17 cellular contexts compared by ENCODE assay signal in genomic region chr5:9888517-9888916, GRCh38.
DNase-seq lines count a peak whose midpoint lies in the region; ATAC-seq and TF ChIP-seq lines count a peak whose summit lies in the region.
"Had no signal": no experiment of that assay in that cellular context is flagged by ENCODE, and none has a peak within 500 bp of the region (broad histone marks: within the 10 kb centered on the region; RNA-seq: fewer than 3 reads in every experiment).

No MANE protein-coding gene starts in this region.

- peak overlapping the region; percentile 45 for H3K4me2 ChIP-seq in PC-3 (ENCODE audit: low read length)

- ATAC-seq in PC-3 (peak; percentile 45; the same call in 1 of the 2 replicates), GM19467 (IDR thresholded peaks at IDR 0.05; ENCODE audit: unreplicated experiment) (no peak), left ventricle myocardium superior (no peak)
- no peak for ATAC-seq in stimulated activated naive B cell treated with anti-CD40 and anti-IgM and Interleukin-4, amounts not matched to agents 10 μg/mL and 1 μg/mL and 100 μg/mL, for 72 hours (replicated peaks)
- ATAC-seq: HCT116; psoas muscle; stimulated activated naive CD8-positive, alpha-beta T cell treated with anti-CD3 and anti-CD28 coated beads, Interleukin-15, Interleukin-2, amounts not matched to agents 100 U/mL and 50 U/mL, for 24 hours had no signal

- H3K27me3 ChIP-seq in PC-3 (ENCODE audit: low read length): no peaks in the 10 kb centered on the region

- no peak overlapping the region for H3K4me3 ChIP-seq in PC-3 (ENCODE audit: low read length)
- H3K4me3 ChIP-seq: psoas muscle had no signal

- H3K36me3 ChIP-seq in PC-3 (ENCODE audit: low read depth, low read length): no peaks in the 10 kb centered on the region

- no peak overlapping the region; the same call in 1 of the 2 replicates for H2AFZ ChIP-seq in PC-3 (ENCODE audit: low read length)

- no peak overlapping the region for H3K9ac ChIP-seq in PC-3 (ENCODE audit: low read length)

- no peaks in the 10 kb centered on the region for H3K36me3 Mint-ChIP-seq in stimulated activated naive B cell treated with anti-CD40 and anti-IgM and Interleukin-4, amounts not matched to agents 10 μg/mL and 1 μg/mL and 100 μg/mL, for 72 hours

- H4K20me1 ChIP-seq in PC-3 (ENCODE audit: low read length): no peaks in the 10 kb centered on the region

- no peaks in the 10 kb centered on the region for H3K9me3 ChIP-seq in PC-3 (ENCODE audit: low read length)
- H3K9me3 ChIP-seq: Caco-2, psoas muscle had no signal

- DNase-seq in Caki2 (ENCODE audit: low read depth): peak; percentile 48
- DNase-seq in PC-3: peak; percentile 81
- DNase-seq in cerebellum (ENCODE audit: low spot score): peak; percentile 79
- DNase-seq in myocyte (ENCODE audit: low read depth): peak; percentile 81
- DNase-seq in left ventricle myocardium superior: no peak
- no peak for DNase-seq in stimulated activated naive B cell treated with anti-CD40 and anti-IgM and Interleukin-4, amounts not matched to agents 10 μg/mL and 1 μg/mL and 100 μg/mL, for 72 hours
- DNase-seq in activated CD4-positive, alpha-beta T cell treated with anti-CD3 and anti-CD28 coated beads, Interleukin-2, amount 50 U/mL, for 4 hours: no peak
- DNase-seq: activated naive CD4-positive, alpha-beta T cell treated with anti-CD3 and anti-CD28 coated beads, Interleukin-2, amount 50 U/mL, for 16 hours; Caco-2; hypothalamus; NCI-H1930; psoas muscle; stimulated activated CD4-positive, alpha-beta T cell treated with anti-CD3 and anti-CD28 coated beads, Interleukin-4, amount 100 ng/mL, for 24 hours; stimulated activated naive CD8-positive, alpha-beta T cell treated with anti-CD3 and anti-CD28 coated beads, Interleukin-15, Interleukin-2, amounts not matched to agents 100 U/mL and 50 U/mL, for 24 hours; T-helper 2 cell had no signal

- in situ Hi-C loops in Caki2 (cut with HindIII; ENCODE audit: low pct_unique_long_range_greater_than_20kb, low sequenced_read_pairs): no loop called here

- peaks cover 0 to 1% of the 10 kb centered on the region in 2 donors for H3K9me3 Mint-ChIP-seq in stimulated activated naive B cell treated with anti-CD40 and anti-IgM and Interleukin-4, amounts not matched to agents 10 μg/mL and 1 μg/mL and 100 μg/mL, for 72 hours

- CTCF ChIA-PET in PC-3 (lab: Charles Lee): no interaction called here

- H3K27ac ChIP-seq in PC-3 (ENCODE audit: low read length): 0 out of 2 replicates have a peak overlapping the region, but pooled peaks have one; percentile 2
- H3K27ac ChIP-seq: psoas muscle had no signal

- POLR2A ChIA-PET in PC-3 (lab: Charles Lee; ENCODE audit: unreplicated experiment): no interaction called here

- no peak overlapping the region for H3K27ac Mint-ChIP-seq in stimulated activated naive B cell treated with anti-CD40 and anti-IgM and Interleukin-4, amounts not matched to agents 10 μg/mL and 1 μg/mL and 100 μg/mL, for 72 hours

- H3K27me3 Mint-ChIP-seq in stimulated activated naive B cell treated with anti-CD40 and anti-IgM and Interleukin-4, amounts not matched to agents 10 μg/mL and 1 μg/mL and 100 μg/mL, for 72 hours: no peaks in the 10 kb centered on the region

- no peaks in the 10 kb centered on the region for H3K9me2 ChIP-seq in PC-3 (replicated peaks; ENCODE audit: low read length)

- H3K4me3 Mint-ChIP-seq in stimulated activated naive B cell treated with anti-CD40 and anti-IgM and Interleukin-4, amounts not matched to agents 10 μg/mL and 1 μg/mL and 100 μg/mL, for 72 hours: no peak overlapping the region

- intact Hi-C loops in PC-3 (cut with micrococcal nuclease) (no loop called here), left ventricle myocardium superior (cut with micrococcal nuclease) (no loop called here)

- H3K4me1 Mint-ChIP-seq in stimulated activated naive B cell treated with anti-CD40 and anti-IgM and Interleukin-4, amounts not matched to agents 10 μg/mL and 1 μg/mL and 100 μg/mL, for 72 hours: no peaks in the 10 kb centered on the region

- H3F3A ChIP-seq in PC-3 (ENCODE audit: low read length, unreplicated experiment): no peaks in the 10 kb centered on the region

- no peak for TF ChIP-seq CTCF in PC-3 (conservative IDR thresholded peaks at IDR 0.05; ENCODE audit: low read depth, low read length)

- peaks cover 11% of the 10 kb centered on the region for H3K4me1 ChIP-seq in PC-3 (ENCODE audit: insufficient read depth, low read length)
- H3K4me1 ChIP-seq: Caco-2, psoas muscle had no signal

- no TSS peak for BruUV-seq in PC-3 (replicated peaks; lab: Mats Ljungman, UMichigan)

- no peaks in the 10 kb centered on the region for H3K79me2 ChIP-seq in PC-3 (ENCODE audit: low read length)

Comparison
In these comparisons a context has a peak if more than half of its experiments do, and no peak if none do; other contexts are left out.
1. DNase-seq: peak in Caki2 (single experiment), PC-3 (single experiment), cerebellum (single experiment) and myocyte (single experiment); none in left ventricle myocardium superior (single experiment), stimulated activated naive B cell treated with anti-CD40 and anti-IgM and Interleukin-4, amounts not matched to agents 10 μg/mL and 1 μg/mL and 100 μg/mL, for 72 hours (single experiment) and activated CD4-positive, alpha-beta T cell treated with anti-CD3 and anti-CD28 coated beads, Interleukin-2, amount 50 U/mL, for 4 hours (0 of 2).